ENCODE assay signal across 1 cellular context in genomic region chr16:29877266-29877961, GRCh38.
TF ChIP-seq lines count a peak whose summit lies in the region.

No MANE protein-coding gene starts in this region.

TF ChIP-seq in IMR-90, 13 proteins besides CTCF, POLR2A, EP300 and RAD21:
- no peak for TF ChIP-seq USF2 (IDR thresholded peaks at IDR 0.05; ENCODE audit: low read depth, low read length)
- no peak for TF ChIP-seq MXI1 (IDR thresholded peaks at IDR 0.05; ENCODE audit: borderline replicate concordance, low read depth, low read length)
- TF ChIP-seq SMC3 (IDR thresholded peaks at IDR 0.05; ENCODE audit: low read depth, low read length) = no peak
- TF ChIP-seq RFX5 (IDR thresholded peaks at IDR 0.05; ENCODE audit: low read depth, low read length) = no peak
- TF ChIP-seq BHLHE40 (IDR thresholded peaks at IDR 0.05; ENCODE audit: low read depth, low read length) = no peak
